In genomic region chr2:144452169-144453038, GRCh38 we compare ENCODE assay signal across 8 cellular contexts.
DNase-seq lines count a peak whose midpoint lies in the region; ATAC-seq and TF ChIP-seq lines count a peak whose summit lies in the region.

No MANE protein-coding gene starts in this region.

- no peaks in the 10 kb centered on the region for H3K79me2 ChIP-seq in MM.1S (ENCODE audit: low read length)

- no peak overlapping the region for H2AFZ ChIP-seq in MM.1S (ENCODE audit: low read length)

- peak; percentile 24 for TF ChIP-seq CTCF in epithelial cell of esophagus (IDR thresholded peaks at IDR 0.05; ENCODE audit: insufficient read depth, low read depth, low read length, missing control alignments)
- TF ChIP-seq CTCF in neutrophil (IDR thresholded peaks at IDR 0.05), result no peak
- TF ChIP-seq CTCF in MM.1S (IDR thresholded peaks at IDR 0.05; ENCODE audit: low read length), result no peak

- peak overlapping the region; percentile 1 to 79 (median 24); a peak in 16 of 22 replicates for H3K4me2 ChIP-seq in BLaER1 treated with 17β-estradiol and CSF1 and Interleukin-3, amounts not matched to agents 10 nM and 100 nM
- no peak overlapping the region for H3K4me2 ChIP-seq in MM.1S (ENCODE audit: low read depth, low read length)

- H3K9ac ChIP-seq in BLaER1 treated with 17β-estradiol and CSF1 and Interleukin-3, amounts not matched to agents 10 nM and 100 nM, result peak overlapping the region in 4 of 11 experiments; percentile 4 to 60 (median 23); a peak in 5 of 22 replicates
- no peak overlapping the region for H3K9ac ChIP-seq in MM.1S (ENCODE audit: low read length)

- no peaks in the 10 kb centered on the region for H3K9me2 ChIP-seq in MM.1S (replicated peaks; ENCODE audit: insufficient read depth, low read length)

- H3K9me3 ChIP-seq in BLaER1 treated with 17β-estradiol and CSF1 and Interleukin-3, amounts not matched to agents 10 nM and 100 nM (replicated peaks in 1 of 11), result no peaks in the 10 kb centered on the region
- H3K9me3 ChIP-seq in neutrophil, result no peaks in the 10 kb centered on the region
- no peaks in the 10 kb centered on the region for H3K9me3 ChIP-seq in MM.1S (replicated peaks; ENCODE audit: insufficient read depth, low read length)

- peaks cover 100% of the 10 kb centered on the region in 11 experiments for H4K20me1 ChIP-seq in BLaER1 treated with 17β-estradiol and CSF1 and Interleukin-3, amounts not matched to agents 10 nM and 100 nM
- no peaks in the 10 kb centered on the region for H4K20me1 ChIP-seq in MM.1S (ENCODE audit: insufficient read depth, low read length)

- H3K4me1 ChIP-seq in BLaER1 treated with 17β-estradiol and CSF1 and Interleukin-3, amounts not matched to agents 10 nM and 100 nM, result peaks cover 61 to 100% (median 94%) of the 10 kb centered on the region in 10 experiments
- H3K4me1 ChIP-seq in neutrophil (ENCODE audit: control insufficient read depth in 1 of 2, insufficient read depth in 1 of 2, low read depth in 1 of 2, low read length in 1 of 2) (peaks cover 46 to 64% of the 10 kb centered on the region in 2 experiments), MM.1S (ENCODE audit: low read length) (no peaks in the 10 kb centered on the region)

- peak overlapping the region in 9 of 11 experiments; percentile 14 to 56 (median 42); a peak in 15 of 22 replicates for H3K27ac ChIP-seq in BLaER1 treated with 17β-estradiol and CSF1 and Interleukin-3, amounts not matched to agents 10 nM and 100 nM
- H3K27ac ChIP-seq in neutrophil (peak overlapping the region; percentile 38), MM.1S (ENCODE audit: low read length) (no peak overlapping the region)

- peaks cover 95 to 100% (median 99%) of the 10 kb centered on the region in 11 experiments for H3K36me3 ChIP-seq in BLaER1 treated with 17β-estradiol and CSF1 and Interleukin-3, amounts not matched to agents 10 nM and 100 nM
- H3K36me3 ChIP-seq in neutrophil (no peaks in the 10 kb centered on the region), MM.1S (replicated peaks; ENCODE audit: insufficient read depth, low read length) (no peaks in the 10 kb centered on the region)

- H3K27me3 ChIP-seq in BLaER1 treated with 17β-estradiol and CSF1 and Interleukin-3, amounts not matched to agents 10 nM and 100 nM, result no peaks in the 10 kb centered on the region
- no peaks in the 10 kb centered on the region for H3K27me3 ChIP-seq in neutrophil
- H3K27me3 ChIP-seq in MM.1S (replicated peaks; ENCODE audit: insufficient read depth, low read length), result no peaks in the 10 kb centered on the region

- H3K4me3 ChIP-seq in BLaER1 treated with 17β-estradiol and CSF1 and Interleukin-3, amounts not matched to agents 10 nM and 100 nM, result no peak overlapping the region
- H3K4me3 ChIP-seq in epithelial cell of esophagus (ENCODE audit: low read length), result no peak overlapping the region
- H3K4me3 ChIP-seq in neutrophil (ENCODE audit: low read depth in 1 of 2, low read length in 1 of 2), result peak overlapping the region; percentile 19 to 37
- no peak overlapping the region for H3K4me3 ChIP-seq in MM.1S (ENCODE audit: low read length)

- no peaks in the 10 kb centered on the region for H3F3A ChIP-seq in MM.1S (ENCODE audit: insufficient read depth, low read length)

- no peak for ATAC-seq in HG03521 (IDR thresholded peaks at IDR 0.05; ENCODE audit: unreplicated experiment)

- peak; percentile 68 for DNase-seq in NCI-H748 (lab: John Stamatoyannopoulos, UW; ENCODE audit: unreplicated experiment)
- DNase-seq in epithelial cell of esophagus (ENCODE audit: low read depth), result peak; percentile 14
- no peak for DNase-seq in HuH-7 (ENCODE audit: low spot score)
- DNase-seq in MM.1S, result no peak
- no peak for DNase-seq in NCI-H128 (lab: John Stamatoyannopoulos, UW; ENCODE audit: unreplicated experiment)

Comparison
In these comparisons a context has a peak if more than half of its experiments do, and no peak if none do; other contexts are left out.
1. H3K4me3 ChIP-seq: peak in neutrophil (2 of 2); none in BLaER1 treated with 17β-estradiol and CSF1 and Interleukin-3, amounts not matched to agents 10 nM and 100 nM (0 of 10), epithelial cell of esophagus (single experiment) and MM.1S (single experiment).
2. DNase-seq: peak in NCI-H748 (single experiment) and epithelial cell of esophagus (single experiment); none in HuH-7 (single experiment), MM.1S (single experiment) and NCI-H128 (single experiment).